In genomic region chr14:73787760-73788508, GRCh38 we compare ENCODE assay signal across 8 cellular contexts.
DNase-seq lines count a peak whose midpoint lies in the region; FAIRE-seq and TF ChIP-seq lines count a peak whose summit lies in the region.

No MANE protein-coding gene starts in this region.

- H3K4me1 Mint-ChIP-seq in activated naive CD4-positive, alpha-beta T cell treated with anti-CD3 and anti-CD28 coated beads for 36 hours (ENCODE audit: low read depth): peaks cover 52% of the 10 kb centered on the region

- DNase-seq in GM06990 (ENCODE audit: extremely low read depth, insufficient read length): no peak
- peak; percentile 69 for DNase-seq in KG1 (lab: John Stamatoyannopoulos, UW)
- DNase-seq in activated naive CD4-positive, alpha-beta T cell treated with anti-CD3 and anti-CD28 coated beads for 36 hours: peak; percentile 56
- no peak for DNase-seq in iPS DF 6.9 (ENCODE audit: low read depth, low spot score)
- DNase-seq in spleen: peak; percentile 34
- DNase-seq in SHP77 (lab: John Stamatoyannopoulos, UW): no peak
- no peak for DNase-seq in H54 (ENCODE audit: insufficient read length, low spot score)
- no peak for DNase-seq in NCI-H187 (lab: John Stamatoyannopoulos, UW)

- H3K27ac Mint-ChIP-seq in activated naive CD4-positive, alpha-beta T cell treated with anti-CD3 and anti-CD28 coated beads for 36 hours: peak overlapping the region; percentile 97

- no peaks in the 10 kb centered on the region for H3K36me3 ChIP-seq in GM06990 (ENCODE audit: control insufficient read depth, insufficient read depth, low read length)
- H3K36me3 ChIP-seq in iPS DF 6.9 (ENCODE audit: control insufficient read depth, insufficient read depth, low read length): no peaks in the 10 kb centered on the region
- H3K36me3 ChIP-seq in spleen: no peaks in the 10 kb centered on the region

- no peak for FAIRE-seq in H54 (lab: Jason Lieb, UNC)

- no peak for TF ChIP-seq CTCF in GM06990 (IDR thresholded peaks at IDR 0.05; ENCODE audit: insufficient read depth, low read length, poor library complexity, severe bottlenecking)
- TF ChIP-seq CTCF in spleen (IDR thresholded peaks at IDR 0.05 in 8 of 11, conservative IDR thresholded peaks at IDR 0.05 in 3 of 11): no peak

- H3K9me3 ChIP-seq in iPS DF 6.9 (ENCODE audit: control insufficient read depth, insufficient read depth, low read length): no peaks in the 10 kb centered on the region
- no peaks in the 10 kb centered on the region for H3K9me3 ChIP-seq in spleen

- H3K27me3 Mint-ChIP-seq in activated naive CD4-positive, alpha-beta T cell treated with anti-CD3 and anti-CD28 coated beads for 36 hours (ENCODE audit: low read depth): no peaks in the 10 kb centered on the region

- H3K4me3 ChIP-seq in GM06990 (replicated peaks; ENCODE audit: low read depth, low read length): peak overlapping the region; percentile 80
- H3K4me3 ChIP-seq in iPS DF 6.9 (ENCODE audit: low read length): peak overlapping the region; percentile 82; the same call in 1 of the 2 replicates
- H3K4me3 ChIP-seq in spleen: peak overlapping the region; percentile 68 to 94 (median 72)

- H3K4me3 Mint-ChIP-seq in activated naive CD4-positive, alpha-beta T cell treated with anti-CD3 and anti-CD28 coated beads for 36 hours: peak overlapping the region; percentile 90

- intact Hi-C loops in activated naive CD4-positive, alpha-beta T cell treated with anti-CD3 and anti-CD28 coated beads for 36 hours (cut with micrococcal nuclease): loop anchor here (1.0 to 5.0 kb wide), 5 partner anchors 36 to 99 kb away; partner anchors contain the start of genes PNMA1 and ZNF410
- intact Hi-C loops in spleen (cut with DNase I; ENCODE audit: low total_unique reads): loop anchor here (5.0 to 10.0 kb wide), 2 partner anchors 36 to 53 kb away; no protein-coding TSS in a partner anchor

- no peaks in the 10 kb centered on the region for H3K9me3 Mint-ChIP-seq in activated naive CD4-positive, alpha-beta T cell treated with anti-CD3 and anti-CD28 coated beads for 36 hours

- H3K36me3 Mint-ChIP-seq in activated naive CD4-positive, alpha-beta T cell treated with anti-CD3 and anti-CD28 coated beads for 36 hours (ENCODE audit: low read depth): no peaks in the 10 kb centered on the region

- CTCF ChIA-PET in activated naive CD4-positive, alpha-beta T cell treated with anti-CD3 and anti-CD28 coated beads for 36 hours (lab: Charles Lee): interaction anchor here (0.6 to 1.7 kb wide), 10 partner anchors 29 to 63 kb away, joined by 3 to 10 read pairs (median 4); partner anchors contain the start of gene PTGR2

- WGBS in iPS DF 6.9 (ENCODE audit: insufficient coverage, insufficient read length): no CpG with 5 or more reads among the region's 11 CpGs
- WGBS in spleen, 5 donors: 1 to 2% (median 1%) methylated on average over 11 of the region's 11 CpGs

- H3K4me1 ChIP-seq in iPS DF 6.9 (ENCODE audit: control insufficient read depth, insufficient read depth, low read length): peaks cover 3% of the 10 kb centered on the region; the same call in 1 of the 2 replicates
- peaks cover 38 to 75% (median 59%) of the 10 kb centered on the region in 6 donors for H3K4me1 ChIP-seq in spleen

- H3K27ac ChIP-seq in iPS DF 6.9 (ENCODE audit: low read length) (no peak overlapping the region), spleen (peak overlapping the region; percentile 94 to 99 (median 97))

- TF ChIP-seq POLR2A in spleen (IDR thresholded peaks at IDR 0.05) (no peak), H54 (IDR thresholded peaks at IDR 0.05; ENCODE audit: low read depth, low read length) (no peak)

- H3K27me3 ChIP-seq in GM06990 (replicated peaks; ENCODE audit: control insufficient read depth, insufficient read depth, low read length) (no peaks in the 10 kb centered on the region), iPS DF 6.9 (ENCODE audit: control insufficient read depth, insufficient read depth, low read length) (peaks cover 26% of the 10 kb centered on the region; the same call in 1 of the 2 replicates), spleen (replicated peaks in 1 of 7) (no peaks in the 10 kb centered on the region)

Comparison
In these comparisons a context has a peak if more than half of its experiments do, and no peak if none do; other contexts are left out.
1. DNase-seq: peak in KG1 (single experiment), activated naive CD4-positive, alpha-beta T cell treated with anti-CD3 and anti-CD28 coated beads for 36 hours (single experiment) and spleen (single experiment); none in GM06990 (single experiment), iPS DF 6.9 (single experiment), SHP77 (0 of 2), H54 (single experiment) and NCI-H187 (0 of 2).
2. Peak in every context shown above with its lines, with median percentiles within 50 percentile points of each other: H3K4me3 ChIP-seq.